Comparison of ENCODE assay signal across 25 cellular contexts in the genomic region with DNA sequence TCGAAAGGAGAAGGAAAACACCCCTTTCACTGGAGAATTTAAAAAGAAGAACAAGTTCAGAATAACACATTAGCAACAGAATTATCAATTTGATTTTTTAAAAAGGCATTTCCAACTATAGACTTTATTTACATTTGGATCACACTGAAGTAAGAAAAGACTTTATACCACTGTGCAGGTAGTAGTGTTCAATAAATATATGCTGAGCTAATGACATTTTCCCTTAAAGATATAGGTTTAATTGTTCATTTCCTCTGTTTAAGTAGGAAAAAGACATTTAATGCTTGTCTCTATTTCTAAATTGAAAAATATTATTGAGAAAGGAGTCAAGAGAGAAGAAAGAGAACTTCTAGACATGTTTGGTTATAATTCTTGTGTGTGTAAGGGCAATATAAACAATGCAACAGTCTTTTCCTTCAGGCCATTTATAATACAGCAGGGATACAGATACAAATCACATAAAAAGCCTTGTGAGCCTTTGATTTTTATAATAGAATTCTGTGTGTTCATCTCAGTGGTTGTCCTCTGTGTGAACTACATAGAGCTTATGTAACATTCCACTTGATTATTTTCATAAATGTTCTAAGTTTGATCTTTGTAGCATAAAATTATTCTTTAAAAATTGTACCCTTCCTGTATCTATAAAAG. TPM values are rescaled to one million over a fixed set of nuclear protein-coding genes. Genes with fewer than 3 reads are reported as not detected.
"Had no signal": no experiment of that assay in that cellular context is flagged by ENCODE, and none has a peak within 500 bp of the region (broad histone marks: within the 10 kb centered on the region; RNA-seq: fewer than 3 reads in every experiment).

No MANE protein-coding gene starts in this region.

- H3K4me3 ChIP-seq: adrenal gland, breast epithelium had no signal

- H3K4me1 ChIP-seq: breast epithelium had no signal

- H3K9me3 ChIP-seq: adrenal gland, breast epithelium had no signal

- H3K27me3 ChIP-seq: adrenal gland, breast epithelium had no signal

- H3K36me3 ChIP-seq: adrenal gland, breast epithelium had no signal

- DNase-seq: activated CD4-positive, alpha-beta memory T cell treated with anti-CD3 and anti-CD28 coated beads, Interleukin-2, amount 10 ng/mL, durations not matched to agents 7 days and 5 days; activated CD4-positive, alpha-beta T cell treated with anti-CD3 and anti-CD28 coated beads, Interleukin-2, amount 50 U/mL, for 1 hour; activated CD4-positive, CD25-positive, alpha-beta regulatory T cell; activated gamma-delta T cell treated with Interleukin-2 at 50 U/mL for 16 hours; activated naive CD4-positive, alpha-beta T cell treated with anti-CD3 and anti-CD28 coated beads, Interleukin-2, amount 10 ng/mL, durations not matched to agents 7 days and 5 days; activated naive CD8-positive, alpha-beta T cell treated with anti-CD3 and anti-CD28 coated beads for 36 hours; activated T-cell treated with anti-CD3 and anti-CD28 coated beads for 4 hours; activated T-cell treated with anti-CD3 and anti-CD28 coated beads, Interleukin-2, amount 50 U/mL, for 48 hours; adrenal gland; aorta; central memory CD4-positive, alpha-beta T cell; Karpas-422; NCI-H1436 treated with DMSO at 0.1 percent for 48 hours; NCI-H187; NCI-H2081 treated with DMSO at 0.1 percent for 48 hours; NCI-H446; NCI-H524; SHP77 treated with DMSO at 0.1 percent for 48 hours; T-cell; T-helper 2 cell; T1000 had no signal

- H3K27ac ChIP-seq: adrenal gland, breast epithelium had no signal

RNA-seq across cellular contexts. Expression of a gene that starts 48.7 kb away (rescaled TPM):
- total RNA-seq: activated CD4-positive, alpha-beta memory T cell treated with anti-CD3 and anti-CD28 coated beads, Interleukin-2, amount 10 ng/mL, durations not matched to agents 7 days and 5 days; activated CD8-positive, alpha-beta memory T cell treated with anti-CD3 and anti-CD28 coated beads for 36 hours; activated naive CD8-positive, alpha-beta T cell treated with anti-CD3 and anti-CD28 coated beads for 36 hours; activated T-helper 2 cell treated with anti-CD3 and anti-CD28 coated beads, Interferon-gamma antibody, Interleukin-2, Interleukin-4, amounts not matched to agents 10 μg/mL and 5 μg/mL and 100 μg/mL, durations not matched to agents 14 hours and 24 hours and 36 hours; chondrocyte; T-cell had no signal
